Comparison of ENCODE assay signal across 18 cellular contexts in the genomic region with DNA sequence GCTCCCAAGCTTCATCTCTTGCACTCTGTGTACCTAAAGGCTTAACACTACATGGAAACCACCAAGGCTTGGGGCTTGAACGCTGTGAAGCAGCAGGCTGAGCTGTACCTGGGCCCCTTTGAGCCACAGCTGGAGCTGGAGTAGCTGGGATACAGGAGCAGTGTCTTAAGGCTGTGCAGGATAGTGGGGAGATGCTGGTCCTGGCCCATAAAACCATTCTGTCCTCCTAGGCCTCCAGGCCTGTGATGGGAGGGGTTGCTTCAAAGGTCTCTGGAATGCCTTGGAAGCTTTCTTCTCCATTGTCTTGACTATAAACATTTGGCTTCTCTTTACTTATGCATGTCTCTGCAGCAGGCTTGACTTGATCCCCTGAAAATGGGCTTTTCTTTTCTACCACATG. TPM values are rescaled to one million over a fixed set of nuclear protein-coding genes. Genes with fewer than 3 reads are reported as not detected.
DNase-seq lines count a peak whose midpoint lies in the region; ATAC-seq, FAIRE-seq and TF ChIP-seq lines count a peak whose summit lies in the region.
"Had no signal": no experiment of that assay in that cellular context is flagged by ENCODE, and none has a peak within 500 bp of the region (broad histone marks: within the 10 kb centered on the region; RNA-seq: fewer than 3 reads in every experiment).

No MANE protein-coding gene starts in this region.

- FAIRE-seq in A549 (lab: Jason Lieb, UNC) (no peak), GM12878 (lab: Jason Lieb, UNC) (no peak)
- FAIRE-seq: G401.6, GM19239, H54 had no signal

- intact Hi-C loops in GM12878 (cut with micrococcal nuclease; ENCODE audit: unreplicated experiment) (no loop called here), left cardiac atrium (cut with DNase I) (no loop called here)

- H3K27ac Mint-ChIP-seq in GM23338 (no peak overlapping the region), endodermal cell (no peak overlapping the region)
- H3K27ac Mint-ChIP-seq: CD4-positive, alpha-beta memory T cell had no signal

- H2AFZ ChIP-seq in GM23338 = no peak overlapping the region
- H2AFZ ChIP-seq in GM12878 (ENCODE audit: control insufficient read depth, low read depth, low read length) = no peak overlapping the region
- H2AFZ ChIP-seq: GM23248 had no signal

- no peaks in the 10 kb centered on the region for H3K4me1 Mint-ChIP-seq in GM23338
- H3K4me1 Mint-ChIP-seq in endodermal cell = no peaks in the 10 kb centered on the region
- H3K4me1 Mint-ChIP-seq: CD4-positive, alpha-beta memory T cell had no signal

- no peak overlapping the region for H3K9ac ChIP-seq in GM12878 (ENCODE audit: control insufficient read depth, insufficient read depth, low read length)
- no peak overlapping the region for H3K9ac ChIP-seq in endodermal cell (ENCODE audit: extremely low read depth, low read length, poor library complexity, severe bottlenecking)
- H3K9ac ChIP-seq: GM23248 had no signal

- no peaks in the 10 kb centered on the region for H3K4me1 ChIP-seq in A549
- peaks cover under 1% of the 10 kb centered on the region; the same call in 1 of the 2 replicates for H3K4me1 ChIP-seq in GM23338 (ENCODE audit: insufficient read depth)
- H3K4me1 ChIP-seq in GM12878 (ENCODE audit: control insufficient read depth, insufficient read depth, low read length) = no peaks in the 10 kb centered on the region; the same call in 1 of the 2 replicates
- no peaks in the 10 kb centered on the region for H3K4me1 ChIP-seq in endodermal cell (ENCODE audit: control insufficient read depth, insufficient read depth, low read length)
- H3K4me1 ChIP-seq: HAP-1 had no signal

- no peak for TF ChIP-seq CTCF in A549 (IDR thresholded peaks at IDR 0.05)
- TF ChIP-seq CTCF in GM23338 (conservative IDR thresholded peaks at IDR 0.05; ENCODE audit: low read depth in 2 of 2) = no peak
- TF ChIP-seq CTCF in GM12878 (IDR thresholded peaks at IDR 0.05 in 2 of 3, conservative IDR thresholded peaks at IDR 0.05 in 1 of 3; ENCODE audit: control insufficient read depth in 2 of 3, extremely low read depth in 1 of 3, insufficient read depth in 1 of 3, low read depth in 3 of 3, low read length in 3 of 3) = no peak
- TF ChIP-seq CTCF in endodermal cell (conservative IDR thresholded peaks at IDR 0.05) = no peak

- H4K20me1 ChIP-seq in GM23338 (replicated peaks; ENCODE audit: insufficient read depth) (no peaks in the 10 kb centered on the region), GM12878 (ENCODE audit: control insufficient read depth, insufficient read depth) (no peaks in the 10 kb centered on the region)

- TF ChIP-seq RAD21 in A549 (conservative IDR thresholded peaks at IDR 0.05 in 1 of 2, IDR thresholded peaks at IDR 0.05 in 1 of 2) (no peak), GM12878 (IDR thresholded peaks at IDR 0.05; ENCODE audit: insufficient read depth, low read depth, low read length) (no peak)

- POLR2A ChIA-PET in A549 (lab: Yijun Ruan, JAX) (no interaction called here), GM12878 (lab: Charles Lee) (interaction anchor here (0.6 kb wide), 1 partner anchor 84 kb away, joined by 4 read pairs; no protein-coding TSS in a partner anchor)

- no TSS peak for BruUV-seq in GM12878 (replicated peaks; lab: Mats Ljungman, UMichigan)

- H3F3A ChIP-seq in GM23338 (replicated peaks; ENCODE audit: low read depth) = no peaks in the 10 kb centered on the region

- H3K27me3 ChIP-seq in GM23338 (ENCODE audit: insufficient read depth) (no peaks in the 10 kb centered on the region), GM12878 (replicated peaks in 1 of 2; ENCODE audit: control insufficient read depth in 2 of 2, insufficient read depth in 2 of 2, low read length in 1 of 2) (no peaks in the 10 kb centered on the region), endodermal cell (ENCODE audit: control insufficient read depth, insufficient read depth, low read length, poor library complexity, severe bottlenecking) (no peaks in the 10 kb centered on the region)

- H3K4me2 ChIP-seq in A549 = no peak overlapping the region
- no peak overlapping the region for H3K4me2 ChIP-seq in GM23338
- H3K4me2 ChIP-seq in GM12878 (ENCODE audit: control insufficient read depth, insufficient read depth) = no peak overlapping the region

- H3K36me3 Mint-ChIP-seq in GM23338 (ENCODE audit: low read depth) (peaks cover 39% of the 10 kb centered on the region), endodermal cell (ENCODE audit: low read depth) (peaks cover 2% of the 10 kb centered on the region)
- H3K36me3 Mint-ChIP-seq: CD4-positive, alpha-beta memory T cell had no signal

- no peaks in the 10 kb centered on the region for H3K79me2 ChIP-seq in GM23338 (replicated peaks; ENCODE audit: insufficient read depth)
- H3K79me2 ChIP-seq in GM12878 (ENCODE audit: control insufficient read depth, insufficient read depth, low read length) = no peaks in the 10 kb centered on the region

- H3K9me3 ChIP-seq in A549 (peaks cover 29% of the 10 kb centered on the region), GM12878 (replicated peaks; ENCODE audit: control insufficient read depth, insufficient read depth, low read length) (peaks cover 8% of the 10 kb centered on the region; the same call in 2 of the 3 replicates), endodermal cell (ENCODE audit: control insufficient read depth, low read length) (peaks cover 28% of the 10 kb centered on the region)
- H3K9me3 ChIP-seq: HAP-1 had no signal

- H3K9me2 ChIP-seq in GM23338 (ENCODE audit: insufficient read depth) = no peaks in the 10 kb centered on the region

- in situ Hi-C loops in GM12878 (cut with MboI) = no loop called here

- SMC1A ChIA-PET in GM12878 (lab: Charles Lee; ENCODE audit: uncharacterized antibody, unreplicated experiment) = interaction anchor here (1.7 kb wide), 1 partner anchor 9 kb away, joined by 3 read pairs; no protein-coding TSS in a partner anchor

- TF ChIP-seq EP300 in A549 (IDR thresholded peaks at IDR 0.05) = no peak
- TF ChIP-seq EP300 in GM12878 (IDR thresholded peaks at IDR 0.05; ENCODE audit: borderline replicate concordance in 1 of 2, control insufficient read depth in 1 of 2, low read depth in 2 of 2, low read length in 2 of 2) = no peak

- no peak overlapping the region for H3K4me3 Mint-ChIP-seq in GM23338
- no peak overlapping the region for H3K4me3 Mint-ChIP-seq in endodermal cell
- H3K4me3 Mint-ChIP-seq: CD4-positive, alpha-beta memory T cell had no signal

- no peak overlapping the region for H3K4me3 ChIP-seq in A549
- no peak overlapping the region for H3K4me3 ChIP-seq in GM23338
- H3K4me3 ChIP-seq in GM12878 = no peak overlapping the region
- peak overlapping the region; percentile 41 for H3K4me3 ChIP-seq in endodermal cell (ENCODE audit: low read length)
- H3K4me3 ChIP-seq: GM23248, HAP-1 had no signal

- DNase-seq in A549 (ENCODE audit: low read depth in 1 of 2, low spot score in 1 of 2) = peak in 1 of 2 experiments; percentile 16
- peak; percentile 25 for DNase-seq in GM23338 (ENCODE audit: low spot score)
- no peak for DNase-seq in GM12878 (ENCODE audit: low read depth, low spot score)
- DNase-seq in endodermal cell = peak; percentile 61
- no peak for DNase-seq in NCI-H2171 treated with DMSO at 0.1 percent for 48 hours (lab: John Stamatoyannopoulos, UW)
- no peak for DNase-seq in activated CD4-positive, alpha-beta T cell treated with anti-CD3 and anti-CD28 coated beads, Interleukin-2, amount 50 U/mL, for 4 hours
- no peak for DNase-seq in left cardiac atrium
- DNase-seq: 8988T; C1 segment of cervical spinal cord; CD4-positive, alpha-beta memory T cell; COR-L47; DMS153; DND-41; GM23248 had no signal

- no peak for ATAC-seq in A549
- no peak for ATAC-seq in GM23338
- ATAC-seq in GM12878 = no peak
- no peak for ATAC-seq in left cardiac atrium

- CTCF ChIA-PET in A549 (lab: Yijun Ruan, JAX) (interaction anchor here (0.9 kb wide), 1 partner anchor 118 kb away, joined by 3 read pairs; no protein-coding TSS in a partner anchor), GM12878 (lab: Yijun Ruan, JAX) (interaction anchor here (1.1 kb wide), 1 partner anchor 9 kb away, joined by 3 read pairs; no protein-coding TSS in a partner anchor)

- H3K27ac ChIP-seq in A549 = no peak overlapping the region
- no peak overlapping the region for H3K27ac ChIP-seq in GM23338 (ENCODE audit: low read depth)
- no peak overlapping the region for H3K27ac ChIP-seq in GM12878 (ENCODE audit: control insufficient read depth, insufficient read depth)
- no peak overlapping the region for H3K27ac ChIP-seq in endodermal cell (ENCODE audit: low read depth, low read length)
- H3K27ac ChIP-seq: GM23248 had no signal

- peaks cover 13% of the 10 kb centered on the region; the same call in 1 of the 2 replicates for H3K36me3 ChIP-seq in GM23338 (ENCODE audit: insufficient read depth)
- H3K36me3 ChIP-seq in GM12878 (ENCODE audit: control insufficient read depth in 2 of 2, insufficient read depth in 2 of 2, low read length in 1 of 2) = no peaks in the 10 kb centered on the region
- H3K36me3 ChIP-seq in endodermal cell (ENCODE audit: control insufficient read depth, insufficient read depth, low read length) = no peaks in the 10 kb centered on the region
- H3K36me3 ChIP-seq: HAP-1 had no signal

- H3K9me3 Mint-ChIP-seq in GM23338 = peaks cover 39% of the 10 kb centered on the region
- peaks cover 51% of the 10 kb centered on the region for H3K9me3 Mint-ChIP-seq in endodermal cell

- 5% methylated on average over 1 of the region's 1 CpG for WGBS in A549 (ENCODE audit: missing lambda C conversion rate)
- 0% methylated on average over 1 of the region's 1 CpG for WGBS in GM12878 (ENCODE audit: insufficient coverage, insufficient replicate concordance, low lambda C conversion rate, missing lambda C conversion rate)
- 87 to 100% methylated on average over 1 of the region's 1 CpG for WGBS in endodermal cell (ENCODE audit: insufficient coverage in 1 of 2, insufficient read length in 1 of 2), 2 experiments

- H3K27me3 Mint-ChIP-seq in GM23338 (ENCODE audit: insufficient read depth, low read depth, poor library complexity) = peaks cover 8% of the 10 kb centered on the region
- peaks cover 5% of the 10 kb centered on the region for H3K27me3 Mint-ChIP-seq in endodermal cell (ENCODE audit: insufficient read depth)

- no peak for TF ChIP-seq POLR2A in A549 (IDR thresholded peaks at IDR 0.05; ENCODE audit: low read length)
- TF ChIP-seq POLR2A in GM12878 (IDR thresholded peaks at IDR 0.05; ENCODE audit: low read depth, low read length) = no peak

- RAD21 ChIA-PET in GM12878 (lab: Charles Lee; ENCODE audit: unreplicated experiment) = interaction anchor here (0.6 kb wide), 1 partner anchor 10 kb away, joined by 4 read pairs; no protein-coding TSS in a partner anchor

RNA-seq across cellular contexts. Expression of a gene that starts 42.3 kb away (rescaled TPM):
- polyA plus RNA-seq in A549 (2011; rRNA removed) (67.2 and 68.5 TPM in 2 replicates), A549 (2017; fragmentation: RNase III; extraction: RNeasy Plus Mini Kit Qiagen cat#74134 plus additional on column Dnase treatment) (46.1 to 57.0 TPM (median 55.2 TPM) in 3 replicates), GM23338 (2016; fragmentation: Nextera tagmentation; extraction: Ambion mirVana) (32.2 and 37.0 TPM in 2 replicates), GM12878 (2011; rRNA removed) (31.4 and 41.3 TPM in 2 replicates), GM12878 (2014; fragmentation: Illumina TruSeq; extraction: Trizol) (43.6 and 48.4 TPM in 2 replicates), GM12878 (2014; fragmentation: Nextera tagmentation; extraction: Ambion mirVana) (10 to 100 TPM in 1 of 2 experiments, 1 to 10 TPM in 1; 8.2 to 10.4 TPM), GM12878 (2014; rRNA removed) (48.2 and 56.5 TPM in 2 replicates), GM12878 (2016; fragmentation: Nextera tagmentation; extraction: Ambion mirVana) (10 to 100 TPM; 55.5 to 56.0 TPM)
- polyA plus RNA-seq in A549 (2012; cell fraction: cytosol; rRNA removed) = 26.3 and 30.4 TPM in 2 replicates
- polyA plus RNA-seq in A549 (2012; cell fraction: nucleus; rRNA removed) = 53.4 and 54.0 TPM in 2 replicates
- polyA minus RNA-seq in A549 (2011; rRNA and poly(A)+ RNA removed) = 145 and 155 TPM in 2 replicates
- 109 and 134 TPM in 2 replicates for total RNA-seq in GM23338 (2014; rRNA removed; shearing (Covaris generic))
- total RNA-seq in GM12878 (2013; cell fraction: nucleolus; rRNA removed) = 289 and 314 TPM in 2 replicates
- total RNA-seq in GM12878 (2014; rRNA removed) (54.7 and 57.5 TPM in 2 replicates), GM12878 (2014; rRNA removed; fragmentation: Illumina TruSeq; extraction: Trizol) (44.1 and 46.1 TPM in 2 replicates), GM12878 (2021) (94.7 and 96.7 TPM in 2 replicates), endodermal cell (100 to 1,000 TPM; 117 to 139 TPM), left cardiac atrium (10 to 100 TPM; 19.9 to 21.7 TPM)
- polyA plus RNA-seq in GM12878 (2011; ENCODE audit: low read depth) = 14.1 TPM
- polyA plus RNA-seq in GM12878 (2011; cell fraction: cytosol; rRNA removed) = 22.3 and 23.6 TPM in 2 replicates
- polyA plus RNA-seq in GM12878 (2011; cell fraction: nucleus; rRNA removed) = 127 and 131 TPM in 2 replicates
- 24.5 and 32.2 TPM in 2 replicates for polyA plus RNA-seq in GM12878 (2012)
- 88.0 and 110 TPM in 2 replicates for polyA minus RNA-seq in GM12878 (2011; rRNA and poly(A)+ RNA removed)
- polyA minus RNA-seq in GM12878 (2011; cell fraction: cytosol; rRNA and poly(A)+ RNA removed) = 13.4 and 14.3 TPM in 2 replicates
- 88.4 and 117 TPM in 2 replicates for polyA minus RNA-seq in GM12878 (2011; cell fraction: nucleus; rRNA and poly(A)+ RNA removed)
- 39.1 TPM for polyA plus RNA-seq in endodermal cell (2013, experiment 1 of 2)
- 33.2 TPM for polyA plus RNA-seq in endodermal cell (2013, experiment 2 of 2)
- polyA plus RNA-seq: CD4-positive, alpha-beta memory T cell had no signal

Comparison
In these comparisons a context has a peak if more than half of its experiments do, and no peak if none do; other contexts are left out.
1. DNase-seq: peak in GM23338 (single experiment) and endodermal cell (single experiment); none in GM12878 (single experiment), NCI-H2171 treated with DMSO at 0.1 percent for 48 hours (single experiment), activated CD4-positive, alpha-beta T cell treated with anti-CD3 and anti-CD28 coated beads, Interleukin-2, amount 50 U/mL, for 4 hours (0 of 2) and left cardiac atrium (single experiment).